In the genomic region with DNA sequence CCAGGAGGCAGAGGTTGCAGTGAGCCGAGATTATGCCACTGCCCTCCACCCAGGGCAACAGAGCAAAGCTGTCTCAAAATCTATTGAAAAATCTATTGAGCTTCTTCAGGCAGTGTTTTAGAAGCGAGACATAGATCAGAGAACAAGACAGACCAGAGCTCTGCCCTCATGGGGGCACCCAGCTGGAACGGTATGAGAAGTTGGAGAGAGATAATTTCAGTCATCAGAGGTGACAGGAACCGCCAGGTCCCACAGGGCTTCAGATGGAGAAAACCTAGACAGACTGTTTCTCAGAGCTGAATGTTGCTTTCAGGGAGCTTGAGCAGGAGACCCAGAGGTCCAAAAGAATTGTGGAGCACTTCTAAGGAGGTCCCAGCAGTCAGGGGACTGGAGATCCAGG, we compare ENCODE assay signal across 19 cellular contexts. TPM values are rescaled to one million over a fixed set of nuclear protein-coding genes. Genes with fewer than 3 reads are reported as not detected.
DNase-seq lines count a peak whose midpoint lies in the region; FAIRE-seq and TF ChIP-seq lines count a peak whose summit lies in the region.
"Had no signal": no experiment of that assay in that cellular context is flagged by ENCODE, and none has a peak within 500 bp of the region (broad histone marks: within the 10 kb centered on the region; RNA-seq: fewer than 3 reads in every experiment).

No MANE protein-coding gene starts in this region.

- no peak overlapping the region for H4K91ac ChIP-seq in mesenchymal stem cell (ENCODE audit: low read length)

- no peak overlapping the region for H3K14ac ChIP-seq in mesenchymal stem cell (ENCODE audit: low read length in 2 of 2)

- H2AFZ ChIP-seq in mesenchymal stem cell (ENCODE audit: low read depth, low read length), result no peak overlapping the region
- no peak overlapping the region for H2AFZ ChIP-seq in smooth muscle cell (ENCODE audit: low read depth)

- H3K36me3 ChIP-seq in BLaER1 treated with 17β-estradiol and CSF1 and Interleukin-3, amounts not matched to agents 10 nM and 100 nM, result peaks cover 0 to 7% (median 0%) of the 10 kb centered on the region in 11 experiments; a peak in 1 of 22 replicates
- H3K36me3 ChIP-seq in kidney (ENCODE audit: control insufficient read depth in 1 of 2, insufficient read depth in 2 of 2, low read length in 2 of 2), result no peaks in the 10 kb centered on the region
- H3K36me3 ChIP-seq in mesenchymal stem cell (ENCODE audit: control insufficient read depth in 1 of 2, insufficient read depth in 2 of 2, low read depth in 1 of 2, low read length in 2 of 2), result no peaks in the 10 kb centered on the region
- no peaks in the 10 kb centered on the region for H3K36me3 ChIP-seq in thyroid gland
- no peaks in the 10 kb centered on the region for H3K36me3 ChIP-seq in smooth muscle cell (ENCODE audit: low read depth)

- 93% methylated on average over 4 of the region's 4 CpGs for WGBS in mesenchymal stem cell
- 42 to 55% methylated on average over 4 of the region's 4 CpGs for WGBS in thyroid gland, 2 donors
- WGBS in smooth muscle cell (ENCODE audit: low lambda C conversion rate), result 95% methylated on average over 4 of the region's 4 CpGs

- peaks cover 9 to 21% (median 13%) of the 10 kb centered on the region in 11 experiments; a peak in 21 of 22 replicates for H3K9me3 ChIP-seq in BLaER1 treated with 17β-estradiol and CSF1 and Interleukin-3, amounts not matched to agents 10 nM and 100 nM (replicated peaks in 1 of 11)
- H3K9me3 ChIP-seq in kidney (ENCODE audit: control insufficient read depth in 1 of 2, low read length in 2 of 2) (no peaks in the 10 kb centered on the region), mesenchymal stem cell (ENCODE audit: control insufficient read depth, low read length) (peaks cover 10% of the 10 kb centered on the region), thyroid gland (no peaks in the 10 kb centered on the region), smooth muscle cell (replicated peaks; ENCODE audit: low read depth) (no peaks in the 10 kb centered on the region)

- peak overlapping the region in 2 of 11 experiments; percentile 8 to 26; a peak in 4 of 22 replicates for H3K9ac ChIP-seq in BLaER1 treated with 17β-estradiol and CSF1 and Interleukin-3, amounts not matched to agents 10 nM and 100 nM
- H3K9ac ChIP-seq in kidney (ENCODE audit: low read length in 2 of 2) (no peak overlapping the region), mesenchymal stem cell (ENCODE audit: low read length) (no peak overlapping the region), smooth muscle cell (ENCODE audit: low read depth) (no peak overlapping the region)

- no peak overlapping the region for H2AK5ac ChIP-seq in mesenchymal stem cell (ENCODE audit: low read length, severe bottlenecking)

- DNase-seq in kidney, result peak; percentile 1
- no peak for DNase-seq in mesenchymal stem cell
- DNase-seq in thyroid gland, result peak; percentile 75 to 83
- no peak for DNase-seq in smooth muscle cell (lab: John Stamatoyannopoulos, UW; ENCODE audit: unreplicated experiment)
- no peak for DNase-seq in ureter (ENCODE audit: low spot score)
- DNase-seq in HCEC 1CT, result no peak
- DNase-seq: 8988T; C1 segment of cervical spinal cord; Caco-2; CD4-positive, alpha-beta T cell; H9 had no signal

- no peaks in the 10 kb centered on the region for H3K27me3 ChIP-seq in BLaER1 treated with 17β-estradiol and CSF1 and Interleukin-3, amounts not matched to agents 10 nM and 100 nM
- H3K27me3 ChIP-seq in mesenchymal stem cell (ENCODE audit: control insufficient read depth in 1 of 2, insufficient read depth in 1 of 2, low read length in 2 of 2) (peaks cover 0 to 7% of the 10 kb centered on the region in 2 experiments), thyroid gland (no peaks in the 10 kb centered on the region), smooth muscle cell (ENCODE audit: low read depth) (no peaks in the 10 kb centered on the region)

- peak overlapping the region in 9 of 11 experiments; percentile 2 to 73 (median 61); a peak in 16 of 22 replicates for H3K4me2 ChIP-seq in BLaER1 treated with 17β-estradiol and CSF1 and Interleukin-3, amounts not matched to agents 10 nM and 100 nM
- H3K4me2 ChIP-seq in mesenchymal stem cell (ENCODE audit: low read length, poor library complexity, severe bottlenecking) (no peak overlapping the region), smooth muscle cell (no peak overlapping the region)

- no peak overlapping the region for H3K18ac ChIP-seq in mesenchymal stem cell (ENCODE audit: low read depth in 1 of 2, low read length in 2 of 2)

- no peak overlapping the region for H2BK12ac ChIP-seq in mesenchymal stem cell (ENCODE audit: low read length in 2 of 2)

- no peak for FAIRE-seq in kidney (lab: Jason Lieb, UNC)
- FAIRE-seq: D721Med, G401.6, GM12892, GM18507, H1, HepG2 had no signal

- no peaks in the 10 kb centered on the region for H4K20me1 ChIP-seq in BLaER1 treated with 17β-estradiol and CSF1 and Interleukin-3, amounts not matched to agents 10 nM and 100 nM
- H4K20me1 ChIP-seq in smooth muscle cell (ENCODE audit: low read depth), result no peaks in the 10 kb centered on the region

- H3F3A ChIP-seq in smooth muscle cell (ENCODE audit: low read depth), result no peaks in the 10 kb centered on the region

- H3K4me3 ChIP-seq in BLaER1 treated with 17β-estradiol and CSF1 and Interleukin-3, amounts not matched to agents 10 nM and 100 nM, result no peak overlapping the region
- H3K4me3 ChIP-seq in kidney (ENCODE audit: low read length in 2 of 2) (no peak overlapping the region), mesenchymal stem cell (ENCODE audit: insufficient read depth in 1 of 2, low read depth in 1 of 2, low read length in 2 of 2) (no peak overlapping the region), thyroid gland (replicated peaks in 1 of 3) (no peak overlapping the region), smooth muscle cell (no peak overlapping the region)

- no peaks in the 10 kb centered on the region for H3K79me2 ChIP-seq in smooth muscle cell (ENCODE audit: low read depth)

- no peak overlapping the region for H3K23ac ChIP-seq in mesenchymal stem cell (ENCODE audit: low read length in 2 of 2)

- no peak overlapping the region for H3K4ac ChIP-seq in mesenchymal stem cell (ENCODE audit: low read depth in 1 of 2, low read length in 2 of 2)

- no peak overlapping the region for H4K8ac ChIP-seq in mesenchymal stem cell (ENCODE audit: low read length)

- peak overlapping the region; percentile 28 for H2BK15ac ChIP-seq in mesenchymal stem cell (ENCODE audit: low read depth, poor library complexity, severe bottlenecking)

- no peak overlapping the region for H2BK5ac ChIP-seq in mesenchymal stem cell (ENCODE audit: low read depth, low read length, poor library complexity, severe bottlenecking)

- H3K27ac ChIP-seq in BLaER1 treated with 17β-estradiol and CSF1 and Interleukin-3, amounts not matched to agents 10 nM and 100 nM, result peak overlapping the region in 1 of 11 experiments; percentile 5; a peak in 1 of 22 replicates
- H3K27ac ChIP-seq in kidney (ENCODE audit: low read depth in 2 of 2, low read length in 2 of 2) (no peak overlapping the region), mesenchymal stem cell (ENCODE audit: low read length, poor library complexity, severe bottlenecking) (no peak overlapping the region), thyroid gland (peak overlapping the region; percentile 58 to 76 (median 72)), smooth muscle cell (ENCODE audit: low read depth) (no peak overlapping the region)

- no peak overlapping the region for H2BK120ac ChIP-seq in mesenchymal stem cell (ENCODE audit: low read depth, low read length)

- H3K79me1 ChIP-seq in mesenchymal stem cell (replicated peaks; ENCODE audit: low read length, poor library complexity, severe bottlenecking), result no peaks in the 10 kb centered on the region

- H3K4me1 ChIP-seq in BLaER1 treated with 17β-estradiol and CSF1 and Interleukin-3, amounts not matched to agents 10 nM and 100 nM, result peaks cover 0 to 34% (median 21%) of the 10 kb centered on the region in 10 experiments; a peak in 15 of 20 replicates
- H3K4me1 ChIP-seq in kidney (ENCODE audit: control insufficient read depth in 1 of 2, insufficient read depth in 1 of 2, low read depth in 1 of 2, low read length in 2 of 2) (peaks cover 6% of the 10 kb centered on the region in 2 donors), mesenchymal stem cell (ENCODE audit: control insufficient read depth, insufficient read depth, low read depth, low read length) (peaks cover 15% of the 10 kb centered on the region), thyroid gland (peaks cover 6 to 12% of the 10 kb centered on the region in 2 donors), smooth muscle cell (ENCODE audit: low read depth) (no peaks in the 10 kb centered on the region)

- TF ChIP-seq POLR2A in thyroid gland (IDR thresholded peaks at IDR 0.05), result no peak

- no peak for TF ChIP-seq CTCF in kidney (IDR thresholded peaks at IDR 0.05; ENCODE audit: borderline replicate concordance, extremely low read depth, insufficient read depth)
- no peak for TF ChIP-seq CTCF in thyroid gland (IDR thresholded peaks at IDR 0.05)
- no peak for TF ChIP-seq CTCF in smooth muscle cell (IDR thresholded peaks at IDR 0.05; ENCODE audit: borderline replicate concordance, insufficient read depth, poor library complexity, severe bottlenecking)

- intact Hi-C loops in kidney (cut with DNase I), result no loop called here
- intact Hi-C loops in thyroid gland (cut with DNase I), result no loop called here

RNA-seq across cellular contexts. Expression of a gene that starts 14.2 kb away (rescaled TPM):
- total RNA-seq in kidney, result 35.8 TPM
- polyA plus RNA-seq in kidney (ENCODE audit: insufficient read depth, low read depth, low replicate concordance), result 28.2 TPM
- polyA plus RNA-seq in mesenchymal stem cell (2013, experiment 1 of 2), result 25.5 TPM
- polyA plus RNA-seq in mesenchymal stem cell (2013, experiment 2 of 2), result 28.4 TPM
- 10 to 100 TPM; 28.1 to 41.1 (median 31.0) TPM for total RNA-seq in thyroid gland
- total RNA-seq in smooth muscle cell, result 18.3 and 20.0 TPM in 2 replicates
- 38.5 and 41.5 TPM in 2 replicates for polyA plus RNA-seq in smooth muscle cell
- 30.0 TPM for total RNA-seq in ureter
- polyA plus RNA-seq: IgD-negative memory B cell had no signal

Comparison
In these comparisons a context has a peak if more than half of its experiments do, and no peak if none do; other contexts are left out.
1. H3K27ac ChIP-seq: peak in thyroid gland (3 of 3); none in kidney (0 of 2), mesenchymal stem cell (single experiment) and smooth muscle cell (single experiment).
2. H3K4me2 ChIP-seq: peak in BLaER1 treated with 17β-estradiol and CSF1 and Interleukin-3, amounts not matched to agents 10 nM and 100 nM (9 of 11); none in mesenchymal stem cell (single experiment) and smooth muscle cell (single experiment).
3. DNase-seq: peak in kidney (single experiment) and thyroid gland (2 of 2); none in mesenchymal stem cell (single experiment), smooth muscle cell (single experiment), ureter (single experiment) and HCEC 1CT (single experiment).